In the genomic region with DNA sequence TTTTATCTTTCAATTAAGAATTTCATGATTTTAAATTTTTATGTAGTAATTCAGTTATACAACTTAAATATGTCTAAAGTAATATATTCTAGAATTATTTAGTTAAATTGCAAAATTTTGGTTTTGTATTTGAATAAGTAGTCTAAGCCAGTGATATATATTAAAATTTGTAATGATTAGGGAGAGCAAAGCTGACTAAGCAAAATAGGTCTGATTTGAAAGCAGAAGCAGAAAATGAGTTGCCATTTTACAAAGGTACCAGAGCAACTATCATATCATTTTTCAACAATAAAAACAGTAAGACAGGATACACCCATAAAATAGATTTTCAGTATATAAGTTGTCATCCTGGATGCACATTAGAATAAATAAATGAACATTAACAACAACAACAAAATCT, we compare ENCODE assay signal across 33 cellular contexts.
"Had no signal": no experiment of that assay in that cellular context is flagged by ENCODE, and none has a peak within 500 bp of the region (broad histone marks: within the 10 kb centered on the region; RNA-seq: fewer than 3 reads in every experiment).

No MANE protein-coding gene starts in this region.

- H3K4me1 ChIP-seq: parathyroid adenoma, psoas muscle, spleen, suprapubic skin, testis, uterus had no signal

- H3K27me3 Mint-ChIP-seq: naive B cell; naive thymus-derived CD8-positive, alpha-beta T cell; natural killer cell treated with Interleukin-12 subunit alpha and Interleukin-12 subunit beta and Interleukin-15 and Interleukin-18, amount 100 ng/mL, for 72 hours; progenitor cell of endocrine pancreas; stimulated activated memory B cell treated with anti-CD40 and anti-IgM and Interleukin-4, amounts not matched to agents 10 μg/mL and 1 μg/mL and 100 μg/mL, for 72 hours; stimulated activated naive CD8-positive, alpha-beta T cell treated with anti-CD3 and anti-CD28 coated beads, Interleukin-15, amount 100 ng/mL, for 72 hours; type B pancreatic cell had no signal

- H3K9me3 ChIP-seq: neutrophil, psoas muscle, spleen, suprapubic skin, testis, tibial artery, transverse colon, upper lobe of right lung, uterus had no signal

- H3K4me3 Mint-ChIP-seq: naive B cell; naive thymus-derived CD8-positive, alpha-beta T cell; natural killer cell treated with Interleukin-12 subunit alpha and Interleukin-12 subunit beta and Interleukin-15 and Interleukin-18, amount 100 ng/mL, for 72 hours; nephron progenitor cell; neural crest cell; stimulated activated memory B cell treated with anti-CD40 and anti-IgM and Interleukin-4, amounts not matched to agents 10 μg/mL and 1 μg/mL and 100 μg/mL, for 72 hours; stimulated activated naive CD8-positive, alpha-beta T cell treated with anti-CD3 and anti-CD28 coated beads, Interleukin-15, amount 100 ng/mL, for 72 hours; type B pancreatic cell had no signal

- ATAC-seq: naive thymus-derived CD8-positive, alpha-beta T cell; natural killer cell treated with Interleukin-12 subunit alpha and Interleukin-12 subunit beta and Interleukin-15 and Interleukin-18, amount 100 ng/mL, for 72 hours; psoas muscle; right cardiac atrium; sciatic nerve; stimulated activated memory B cell treated with anti-CD40 and anti-IgM and Interleukin-4, amounts not matched to agents 10 μg/mL and 1 μg/mL and 100 μg/mL, for 72 hours; stimulated activated naive CD8-positive, alpha-beta T cell treated with anti-CD3 and anti-CD28 coated beads, Interleukin-15, amount 100 ng/mL, for 72 hours; stimulated activated naive CD8-positive, alpha-beta T cell treated with anti-CD3 and anti-CD28 coated beads, Interleukin-15, Interleukin-2, amounts not matched to agents 100 U/mL and 50 U/mL, for 24 hours; upper lobe of right lung had no signal

- H3K4me1 Mint-ChIP-seq: nephron progenitor cell, neural crest cell had no signal

- H3K4me2 ChIP-seq: smooth muscle cell had no signal

- H3K4me3 ChIP-seq: psoas muscle, skin epidermis, smooth muscle cell, spleen, suprapubic skin, testis, tibial artery, transverse colon, upper lobe of right lung, uterus had no signal

- H3K27ac Mint-ChIP-seq: naive thymus-derived CD8-positive, alpha-beta T cell; natural killer cell treated with Interleukin-12 subunit alpha and Interleukin-12 subunit beta and Interleukin-15 and Interleukin-18, amount 100 ng/mL, for 72 hours; nephron progenitor cell; progenitor cell of endocrine pancreas; stimulated activated memory B cell treated with anti-CD40 and anti-IgM and Interleukin-4, amounts not matched to agents 10 μg/mL and 1 μg/mL and 100 μg/mL, for 72 hours; stimulated activated naive CD8-positive, alpha-beta T cell treated with anti-CD3 and anti-CD28 coated beads, Interleukin-15, amount 100 ng/mL, for 72 hours; type B pancreatic cell had no signal

- H3K9me3 Mint-ChIP-seq: naive B cell; naive thymus-derived CD8-positive, alpha-beta T cell; natural killer cell treated with Interleukin-12 subunit alpha and Interleukin-12 subunit beta and Interleukin-15 and Interleukin-18, amount 100 ng/mL, for 72 hours; nephron progenitor cell; neural crest cell; stimulated activated memory B cell treated with anti-CD40 and anti-IgM and Interleukin-4, amounts not matched to agents 10 μg/mL and 1 μg/mL and 100 μg/mL, for 72 hours; stimulated activated naive CD8-positive, alpha-beta T cell treated with anti-CD3 and anti-CD28 coated beads, Interleukin-15, amount 100 ng/mL, for 72 hours; type B pancreatic cell had no signal

- H3K27ac ChIP-seq: neutrophil, parathyroid adenoma, psoas muscle, skin epidermis, spleen, suprapubic skin, testis, tibial artery, transverse colon, upper lobe of right lung, uterus had no signal

- H3K9ac ChIP-seq: parathyroid adenoma had no signal

- H3K36me3 ChIP-seq: transverse colon, uterus had no signal

- H3K27me3 ChIP-seq: neutrophil, spleen, suprapubic skin, testis, tibial artery, transverse colon, upper lobe of right lung, uterus had no signal

- H2AFZ ChIP-seq: parathyroid adenoma had no signal

- DNase-seq: naive B cell; naive thymus-derived CD8-positive, alpha-beta T cell; nephron progenitor cell; nucleus accumbens; posterior cingulate gyrus; psoas muscle; right cardiac atrium; spleen; stimulated activated CD4-positive, alpha-beta T cell treated with anti-CD3 and anti-CD28 coated beads, Interleukin-12 subunit alpha, Interleukin-12 subunit beta, amount 100 ng/mL, for 4 hours; stimulated activated CD4-positive, alpha-beta T cell treated with anti-CD3 and anti-CD28 coated beads, Interleukin-1b, Interleukin-23, amount 100 ng/mL, for 48 hours; stimulated activated CD4-positive, alpha-beta T cell treated with anti-CD3 and anti-CD28 coated beads, Interleukin-2, amount 100 ng/mL, for 48 hours; stimulated activated CD4-positive, alpha-beta T cell treated with anti-CD3 and anti-CD28 coated beads, Interleukin-4, amount 100 ng/mL, for 4 hours; stimulated activated CD8-positive, alpha-beta memory T cell treated with anti-CD3 and anti-CD28 coated beads, Interleukin-4, amount 100 ng/mL, for 48 hours; stimulated activated naive CD4-positive, alpha-beta T cell; stimulated activated naive CD8-positive, alpha-beta T cell treated with anti-CD3 and anti-CD28 coated beads, Interleukin-15, amount 100 ng/mL, for 72 hours; stimulated activated naive CD8-positive, alpha-beta T cell treated with anti-CD3 and anti-CD28 coated beads, Interleukin-15, Interleukin-2, amounts not matched to agents 100 U/mL and 50 U/mL, for 24 hours; substantia nigra; testis; tibial artery; transverse colon; upper lobe of right lung; uterus had no signal

- H3K36me3 Mint-ChIP-seq: natural killer cell treated with Interleukin-12 subunit alpha and Interleukin-12 subunit beta and Interleukin-15 and Interleukin-18, amount 100 ng/mL, for 72 hours had no signal

- H3K79me2 ChIP-seq: parathyroid adenoma had no signal
